ENCODE assay signal across 9 cellular contexts in genomic region chr5:132265336-132266030, GRCh38. TPM values are rescaled to one million over a fixed set of nuclear protein-coding genes. Genes with fewer than 3 reads are reported as not detected.
DNase-seq lines count a peak whose midpoint lies in the region; ATAC-seq, FAIRE-seq and TF ChIP-seq lines count a peak whose summit lies in the region.
"Had no signal": no experiment of that assay in that cellular context is flagged by ENCODE, and none has a peak within 500 bp of the region (broad histone marks: within the 10 kb centered on the region; RNA-seq: fewer than 3 reads in every experiment).

No MANE protein-coding gene starts in this region.

- no peaks in the 10 kb centered on the region for H3K9me3 ChIP-seq in left lung
- H3K9me3 ChIP-seq in thymus (ENCODE audit: control insufficient read depth): no peaks in the 10 kb centered on the region

- no peaks in the 10 kb centered on the region for H3K27me3 ChIP-seq in bronchial epithelial cell (ENCODE audit: control insufficient read depth, insufficient read depth, low read length)
- H3K27me3 ChIP-seq in left lung: no peaks in the 10 kb centered on the region
- no peaks in the 10 kb centered on the region for H3K27me3 ChIP-seq in thymus (ENCODE audit: control insufficient read depth, insufficient read depth)

- ATAC-seq in left lung: peak; percentile 77
- ATAC-seq in HG03565 (IDR thresholded peaks at IDR 0.05; ENCODE audit: unreplicated experiment): no peak
- no peak for ATAC-seq in GM21576 (IDR thresholded peaks at IDR 0.05; ENCODE audit: unreplicated experiment)

- intact Hi-C loops in left lung (cut with DNase I): no loop called here

- DNase-seq in HTR-8/SVneo (ENCODE audit: insufficient read length, low spot score) (peak; percentile 92), bronchial epithelial cell (ENCODE audit: low read depth) (peak; percentile 91), left lung (peak in 1 of 2 donors; percentile 56), cerebellum (ENCODE audit: low spot score) (no peak)
- DNase-seq: activated naive CD4-positive, alpha-beta T cell treated with anti-CD3 and anti-CD28 coated beads, Interleukin-2, amount 50 U/mL, for 16 hours had no signal

- peaks cover 14 to 18% of the 10 kb centered on the region in 2 donors for H3K4me1 ChIP-seq in left lung
- H3K4me1 ChIP-seq in thymus (ENCODE audit: control insufficient read depth, insufficient read depth, low read length): no peaks in the 10 kb centered on the region

- no peak overlapping the region for H3K4me3 ChIP-seq in bronchial epithelial cell (ENCODE audit: low read depth, low read length)
- no peak overlapping the region for H3K4me3 ChIP-seq in left lung
- no peak overlapping the region for H3K4me3 ChIP-seq in thymus (ENCODE audit: low read length)

- peak overlapping the region; percentile 54 to 68 for H3K27ac ChIP-seq in left lung
- peak overlapping the region; percentile 61 for H3K27ac ChIP-seq in thymus (ENCODE audit: low read depth)
- H3K27ac ChIP-seq: HL-60 had no signal

- H3K36me3 ChIP-seq in bronchial epithelial cell (ENCODE audit: control insufficient read depth, insufficient read depth, low read length): peaks cover 15% of the 10 kb centered on the region
- H3K36me3 ChIP-seq in left lung: no peaks in the 10 kb centered on the region
- no peaks in the 10 kb centered on the region for H3K36me3 ChIP-seq in thymus (ENCODE audit: control insufficient read depth, insufficient read depth)

- 82% methylated on average over 8 of the region's 8 CpGs for WGBS in thymus

- TF ChIP-seq CTCF in bronchial epithelial cell (IDR thresholded peaks at IDR 0.05; ENCODE audit: insufficient read depth, low read length, severe bottlenecking) (no peak), left lung (IDR thresholded peaks at IDR 0.05) (no peak)

- FAIRE-seq in HTR-8/SVneo (lab: Jason Lieb, UNC) (peak; percentile 95), bronchial epithelial cell (lab: Jason Lieb, UNC) (peak; percentile 40)

RNA-seq across cellular contexts. Expression of gene PDLIM4, which starts 8.0 kb away (rescaled TPM):
- total RNA-seq in bronchial epithelial cell (12.9 and 18.8 TPM in 2 replicates), left lung (10 to 100 TPM in 1 of 2 donors, 1 to 10 TPM in 1; 7.7 to 13.5 TPM), cerebellum (4.5 TPM)
- polyA plus RNA-seq in thymus: 38.4 TPM

RNA-seq across cellular contexts. Expression of gene SLC22A4, which starts 28.7 kb away (rescaled TPM):
- 0.13 and 0.26 TPM in 2 replicates for total RNA-seq in bronchial epithelial cell
- 10 to 100 TPM in 1 of 2 donors, 1 to 10 TPM in 1; 1.0 to 10.3 TPM for total RNA-seq in left lung
- 3.0 TPM for polyA plus RNA-seq in thymus
- 2.5 TPM for total RNA-seq in cerebellum

RNA-seq across cellular contexts. Expression of gene P4HA2, which starts 37.8 kb away (rescaled TPM):
- total RNA-seq in bronchial epithelial cell: 174 and 190 TPM in 2 replicates
- 10 to 100 TPM; 58.5 to 81.9 TPM for total RNA-seq in left lung
- polyA plus RNA-seq in thymus: 13.2 TPM
- 10.1 TPM for total RNA-seq in cerebellum
